Comparison of ENCODE assay signal across 1 cellular context in the genomic region with DNA sequence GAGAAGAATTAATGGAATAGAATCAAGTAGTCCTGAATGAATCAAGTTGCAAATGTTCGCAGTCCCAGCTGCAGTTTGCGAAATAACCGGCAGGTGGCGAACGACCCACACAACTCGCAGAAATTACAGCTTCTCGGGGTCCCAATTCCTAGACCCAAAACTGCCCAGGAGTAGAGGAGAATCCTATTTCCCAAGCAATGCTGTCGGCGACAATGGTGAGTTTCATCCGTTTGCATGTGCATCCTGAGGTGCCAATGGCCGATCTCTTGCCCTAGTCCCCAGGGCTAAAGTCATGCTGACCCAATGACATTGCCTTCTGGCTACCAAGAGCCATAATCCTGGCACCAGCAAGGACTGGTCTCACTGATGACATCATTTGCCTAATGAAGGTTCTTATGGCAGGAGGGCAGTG.
A peak's percentile ranks its signal among the peaks of the same experiment; 100 is the strongest.
TF ChIP-seq lines count a peak whose summit lies in the region.

No MANE protein-coding gene starts in this region.

TF ChIP-seq in GM12878, 131 proteins besides CTCF, POLR2A, EP300 and RAD21 (continued from another document):
- TF ChIP-seq ZBTB4 (CRISPR knock-in tag; IDR thresholded peaks at IDR 0.05) (no peak), EED (IDR thresholded peaks at IDR 0.05; ENCODE audit: low read depth) (peak; percentile 74), CEBPB (IDR thresholded peaks at IDR 0.05; ENCODE audit: borderline replicate concordance in 1 of 2, low read depth in 2 of 2, low read length in 2 of 2) (no peak), RB1 (IDR thresholded peaks at IDR 0.05; ENCODE audit: borderline replicate concordance) (peak; percentile 85; the same call in 1 of the 2 replicates), CREB1 (IDR thresholded peaks at IDR 0.05; ENCODE audit: low read depth) (no peak), IRF4 (IDR thresholded peaks at IDR 0.05; ENCODE audit: low read depth, low read length) (0 out of 2 replicates have a peak, but pooled peaks have one; percentile 33), SMARCA5 (IDR thresholded peaks at IDR 0.05) (0 out of 2 replicates have a peak, but pooled peaks have one; percentile 43), STAT1 (conservative IDR thresholded peaks at IDR 0.05) (no peak), PAX5 (IDR thresholded peaks at IDR 0.05; ENCODE audit: borderline replicate concordance, low read depth, low read length) (no peak), CHD2 (IDR thresholded peaks at IDR 0.05; ENCODE audit: borderline replicate concordance, low read depth, low read length) (no peak)
